ENCODE assay signal across 35 cellular contexts in the genomic region with DNA sequence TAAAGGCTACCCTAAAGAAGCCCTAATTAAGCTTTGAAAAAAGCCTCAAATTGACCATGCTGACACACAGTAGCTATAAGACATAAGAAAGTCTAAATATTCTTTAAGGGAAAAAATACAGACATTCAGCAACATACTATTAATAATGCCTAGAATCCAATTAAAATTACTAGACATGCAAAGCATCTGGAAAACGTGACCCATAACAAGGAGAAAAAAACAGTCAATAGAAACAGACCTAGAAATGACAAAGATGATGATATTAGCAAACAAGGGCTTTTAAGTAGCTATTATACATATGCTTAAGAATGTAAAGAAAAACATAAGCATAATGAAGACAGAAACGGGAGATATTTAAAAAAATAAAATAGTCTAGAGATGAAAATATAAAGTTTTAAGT.
"Had no signal": no experiment of that assay in that cellular context is flagged by ENCODE, and none has a peak within 500 bp of the region (broad histone marks: within the 10 kb centered on the region; RNA-seq: fewer than 3 reads in every experiment).

No MANE protein-coding gene starts in this region.

- H3K9me3 ChIP-seq: MG63 had no signal

- DNase-seq: Kasumi-1, MG63, MM.1S, MV-4-11, NCI-H1048, NCI-H1092, NCI-H1092 treated with DMSO at 0.1 percent for 48 hours, NCI-H1105, NCI-H1105 treated with DMSO at 0.1 percent for 48 hours, NCI-H1417, NCI-H1417 treated with DMSO at 0.1 percent for 48 hours, NCI-H1436, NCI-H1436 treated with DMSO at 0.1 percent for 48 hours, NCI-H146, NCI-H1694, NCI-H1694 treated with DMSO at 0.1 percent for 48 hours, NCI-H187, NCI-H187 treated with DMSO at 0.1 percent for 48 hours, NCI-H1930, NCI-H2029, NCI-H2029 treated with DMSO at 0.1 percent for 48 hours, NCI-H2081, NCI-H2081 treated with DMSO at 0.1 percent for 48 hours, NCI-H2107, NCI-H2171, NCI-H2171 treated with DMSO at 0.1 percent for 48 hours, NCI-H2227 treated with DMSO at 0.1 percent for 48 hours, NCI-H226, NCI-H345, NCI-H446, NCI-H446 treated with DMSO at 0.1 percent for 48 hours, NCI-H510A, NCI-H510A treated with DMSO at 0.1 percent for 48 hours, NCI-H524, NCI-H524 treated with DMSO at 0.1 percent for 48 hours had no signal

- H3K4me3 ChIP-seq: MG63 had no signal

- H3K36me3 ChIP-seq: MG63 had no signal
